ENCODE assay signal across 8 cellular contexts in genomic region chrX:21479695-21480280, GRCh38.
A peak's percentile ranks its signal among the peaks of the same experiment; 100 is the strongest.
DNase-seq lines count a peak whose midpoint lies in the region; ATAC-seq, FAIRE-seq and TF ChIP-seq lines count a peak whose summit lies in the region.

No MANE protein-coding gene starts in this region.

- dilution Hi-C loops in endothelial cell of umbilical vein (cut with MboI; ENCODE audit: extremely low pct_ligation_motif_present, low sequenced_read_pairs): no loop called here

- CTCF ChIA-PET in endothelial cell of umbilical vein (lab: Charles Lee): interaction anchor here (0.6 to 3.3 kb wide), 21 partner anchors 8 to 952 kb away, joined by 3 to 48 read pairs (median 3); no protein-coding TSS in a partner anchor

- H3K36me3 ChIP-seq in right atrium auricular region: no peaks in the 10 kb centered on the region
- no peaks in the 10 kb centered on the region for H3K36me3 ChIP-seq in endothelial cell of umbilical vein (ENCODE audit: control insufficient read depth in 2 of 2, extremely low read depth in 1 of 2, insufficient read depth in 2 of 2, low read length in 2 of 2)

- H3K9me1 ChIP-seq in endothelial cell of umbilical vein (replicated peaks; ENCODE audit: control insufficient read depth, extremely low read depth, insufficient read depth, low read length): no peaks in the 10 kb centered on the region

- no peaks in the 10 kb centered on the region for H3K9me3 Mint-ChIP-seq in nephron

- peak; percentile 90 for FAIRE-seq in endothelial cell of umbilical vein (lab: Jason Lieb, UNC)

- no peak for TF ChIP-seq POLR2A in endothelial cell of umbilical vein (IDR thresholded peaks at IDR 0.05; ENCODE audit: low read depth, low read length)

- no peak overlapping the region for H3K27ac ChIP-seq in right atrium auricular region
- H3K27ac ChIP-seq in endothelial cell of umbilical vein (ENCODE audit: insufficient read depth, low read depth, low read length): no peak overlapping the region

- peaks cover 5% of the 10 kb centered on the region for H3K27me3 Mint-ChIP-seq in nephron (ENCODE audit: low read depth)

- intact Hi-C loops in Right ventricle myocardium superior (cut with DNase I): loop anchor here (10.0 kb wide), 1 partner anchor 945 kb away; no protein-coding TSS in a partner anchor
- intact Hi-C loops in endothelial cell of umbilical vein (cut with micrococcal nuclease): loop anchor here (1.0 kb wide), 1 partner anchor 949 kb away; no protein-coding TSS in a partner anchor

- no peaks in the 10 kb centered on the region for H3K4me1 ChIP-seq in right atrium auricular region
- H3K4me1 ChIP-seq in endothelial cell of umbilical vein (ENCODE audit: control insufficient read depth, extremely low read depth, insufficient read depth, low read length): no peaks in the 10 kb centered on the region

- no peak overlapping the region for H3K27ac Mint-ChIP-seq in nephron

- no peaks in the 10 kb centered on the region for H3K36me3 Mint-ChIP-seq in nephron (ENCODE audit: low read depth)

- peak; percentile 51 for ATAC-seq in Right ventricle myocardium superior (ENCODE audit: poor library complexity)
- peak; percentile 83 for ATAC-seq in GM21717 (IDR thresholded peaks at IDR 0.05; ENCODE audit: unreplicated experiment)

- H3K9me3 ChIP-seq in right atrium auricular region (no peaks in the 10 kb centered on the region), endothelial cell of umbilical vein (replicated peaks; ENCODE audit: control insufficient read depth, insufficient read depth, low read length) (no peaks in the 10 kb centered on the region)

- peak in 1 of 2 donors; percentile 65 for TF ChIP-seq CTCF in right atrium auricular region (IDR thresholded peaks at IDR 0.05)
- peak; percentile 24 to 39 for TF ChIP-seq CTCF in endothelial cell of umbilical vein (IDR thresholded peaks at IDR 0.05; ENCODE audit: extremely low read depth in 1 of 2, insufficient read depth in 1 of 2, low read depth in 1 of 2, low read length in 2 of 2)
- peak; percentile 78 to 83 (median 82) for TF ChIP-seq CTCF in nephron (IDR thresholded peaks at IDR 0.05; ENCODE audit: unreplicated experiment in 3 of 3)

- H3K4me2 ChIP-seq in endothelial cell of umbilical vein (ENCODE audit: insufficient read depth, low read length): no peak overlapping the region

- H3K4me3 Mint-ChIP-seq in nephron: no peak overlapping the region

- no TSS peak for BruUV-seq in endothelial cell of umbilical vein (replicated peaks; lab: Mats Ljungman, UMichigan)

- H3K4me1 Mint-ChIP-seq in nephron: no peaks in the 10 kb centered on the region

- no peak overlapping the region for H3K4me3 ChIP-seq in right atrium auricular region
- no peak overlapping the region for H3K4me3 ChIP-seq in Jurkat, Clone E6-1 (ENCODE audit: low read length)
- no peak overlapping the region for H3K4me3 ChIP-seq in endothelial cell of umbilical vein (replicated peaks in 1 of 3; ENCODE audit: insufficient read depth in 1 of 3, low read depth in 1 of 3, low read length in 3 of 3)

- no peaks in the 10 kb centered on the region for H4K20me1 ChIP-seq in endothelial cell of umbilical vein (replicated peaks; ENCODE audit: control insufficient read depth, extremely low read depth, insufficient read depth, low read length)

- H3K79me2 ChIP-seq in endothelial cell of umbilical vein (ENCODE audit: control insufficient read depth, insufficient read depth, low read length): no peaks in the 10 kb centered on the region

- no peak for DNase-seq in Right ventricle myocardium superior
- no peak for DNase-seq in right atrium auricular region (ENCODE audit: low spot score)
- peak; percentile 21 for DNase-seq in Jurkat, Clone E6-1 (ENCODE audit: low read depth, low spot score)
- DNase-seq in OCI-M2 (lab: John Stamatoyannopoulos, UW; ENCODE audit: unreplicated experiment): peak; percentile 2
- DNase-seq in endothelial cell of umbilical vein (ENCODE audit: low read depth, low spot score): peak; percentile 49
- DNase-seq in cortex of kidney (lab: John Stamatoyannopoulos, UW): no peak

- H3K9ac ChIP-seq in endothelial cell of umbilical vein (replicated peaks; ENCODE audit: extremely low read depth, insufficient read depth, low read length): no peak overlapping the region

- POLR2A ChIA-PET in endothelial cell of umbilical vein (lab: Charles Lee): no interaction called here

- H3K27me3 ChIP-seq in right atrium auricular region (no peaks in the 10 kb centered on the region), endothelial cell of umbilical vein (ENCODE audit: control insufficient read depth in 2 of 2, insufficient read depth in 2 of 2, low read length in 2 of 2) (no peaks in the 10 kb centered on the region)

- H2AFZ ChIP-seq in endothelial cell of umbilical vein (ENCODE audit: low read depth, low read length): no peak overlapping the region

TF ChIP-seq in endothelial cell of umbilical vein, 7 proteins besides CTCF, POLR2A, EP300 and RAD21:
- TF ChIP-seq MAX (IDR thresholded peaks at IDR 0.05; ENCODE audit: insufficient read depth, insufficient read length) (no peak), JUN (IDR thresholded peaks at IDR 0.05; ENCODE audit: borderline replicate concordance, insufficient read depth, insufficient read length, low read depth) (no peak), EZH2 (IDR thresholded peaks at IDR 0.05; ENCODE audit: borderline replicate concordance, low read depth, low read length, severe bottlenecking) (no peak), POLR2AphosphoS5 (IDR thresholded peaks at IDR 0.05; ENCODE audit: insufficient read depth, low read depth, low read length) (no peak), FOS (IDR thresholded peaks at IDR 0.05; ENCODE audit: borderline replicate concordance, insufficient read depth, low read length) (no peak), GATA2 (IDR thresholded peaks at IDR 0.05; ENCODE audit: insufficient read depth, insufficient read length, low read depth, low read length) (no peak)
TF ChIP-seq in endothelial cell of umbilical vein: peak in this region for 0.

Comparison
In these comparisons a context has a peak if more than half of its experiments do, and no peak if none do; other contexts are left out.
1. DNase-seq: peak in Jurkat, Clone E6-1 (single experiment), OCI-M2 (single experiment) and endothelial cell of umbilical vein (single experiment); none in Right ventricle myocardium superior (single experiment), right atrium auricular region (single experiment) and cortex of kidney (single experiment).